8 cellular contexts compared by ENCODE assay signal in the genomic region with DNA sequence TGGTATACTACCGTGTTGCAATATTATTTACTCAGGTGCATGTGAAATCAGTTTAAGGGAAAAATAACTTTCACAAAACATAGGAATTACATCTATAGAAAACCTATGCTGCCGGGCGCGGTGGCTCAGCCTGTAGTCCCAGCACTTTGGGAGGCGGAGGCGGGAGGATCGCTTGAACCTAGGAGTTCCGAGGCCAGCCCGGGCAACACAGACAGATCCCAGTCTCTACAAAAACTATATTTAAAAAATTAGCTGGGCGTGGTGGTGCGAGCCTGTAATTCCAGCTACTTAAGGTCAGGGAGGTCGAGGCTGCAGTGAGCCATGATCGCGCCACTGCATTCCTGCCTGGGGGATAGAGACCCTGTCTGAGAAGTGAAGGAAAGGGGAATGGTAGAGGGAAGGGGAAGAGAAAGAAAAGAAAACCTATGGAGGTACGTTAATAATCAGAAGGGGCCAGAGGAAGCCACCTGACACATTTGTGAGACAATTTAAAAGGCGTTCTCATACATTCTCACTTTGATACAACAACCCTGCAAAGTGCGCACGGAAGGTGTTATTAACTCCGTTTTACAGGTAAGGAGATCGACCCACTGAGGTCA. TPM values are rescaled to one million over a fixed set of nuclear protein-coding genes. Genes with fewer than 3 reads are reported as not detected.
A peak's percentile ranks its signal among the peaks of the same experiment; 100 is the strongest.
DNase-seq lines count a peak whose midpoint lies in the region; ATAC-seq, FAIRE-seq and TF ChIP-seq lines count a peak whose summit lies in the region.

No MANE protein-coding gene starts in this region.

- H3K4me3 Mint-ChIP-seq in activated CD4-positive, alpha-beta T cell treated with anti-CD3 and anti-CD28 coated beads, Interleukin-2, amount 10 ng/mL, durations not matched to agents 24 days and 14 days, result peak overlapping the region; percentile 89

- intact Hi-C loops in activated CD4-positive, alpha-beta T cell treated with anti-CD3 and anti-CD28 coated beads, Interleukin-2, amount 10 ng/mL, durations not matched to agents 24 days and 14 days (cut with micrococcal nuclease), result loop anchor here (1.0 to 5.0 kb wide), 2 partner anchors 10 to 54 kb away; a partner anchor contains a TSS
- intact Hi-C loops in K562 (cut with micrococcal nuclease), result no loop called here
- intact Hi-C loops in HepG2 (cut with micrococcal nuclease; ENCODE audit: unreplicated experiment), result no loop called here
- intact Hi-C loops in tibial artery (cut with DNase I; ENCODE audit: low total_unique reads), result no loop called here

- ATAC-seq in K562 (peak; percentile 23), HepG2 (peak; percentile 8), HG03442 (IDR thresholded peaks at IDR 0.05; ENCODE audit: unreplicated experiment) (no peak)

- H3K4me2 ChIP-seq in K562 (ENCODE audit: insufficient read depth, low read length) (peak overlapping the region; percentile 92), HepG2 (ENCODE audit: low read depth, low read length) (peak overlapping the region; percentile 89)

- peak overlapping the region; percentile 62 for H3K4me3 ChIP-seq in K562
- peak overlapping the region; percentile 66 to 92 (median 84) for H3K4me3 ChIP-seq in HepG2 (replicated peaks in 1 of 3; ENCODE audit: insufficient read depth in 1 of 3, low read depth in 2 of 3, low read length in 3 of 3)
- peak overlapping the region; percentile 76 to 87 for H3K4me3 ChIP-seq in tibial artery

- TF ChIP-seq RAD21 in K562 (CRISPR knock-in tag; conservative IDR thresholded peaks at IDR 0.05 in 1 of 2, IDR thresholded peaks at IDR 0.05 in 1 of 2) (no peak), HepG2 (CRISPR knock-in tag; IDR thresholded peaks at IDR 0.05) (no peak)

- POLR2A ChIA-PET in K562 (lab: Yijun Ruan, JAX) (interaction anchor here (0.7 to 1.0 kb wide), 3 partner anchors 10 to 204 kb away, joined by 3 read pairs; no protein-coding TSS in a partner anchor), HepG2 (lab: Yijun Ruan, JAX) (interaction anchor here (0.6 to 1.9 kb wide), 3 partner anchors 11 to 41 kb away, joined by 3 to 6 read pairs (median 6); a partner anchor contains a TSS)

- CTCF ChIA-PET in K562 (lab: Yijun Ruan, JAX; ENCODE audit: low intra/inter-chr PET ratio) (no interaction called here), HepG2 (lab: Yijun Ruan, JAX; ENCODE audit: low intra/inter-chr PET ratio, low total read pairs) (no interaction called here)

- H3K9me1 ChIP-seq in K562 (ENCODE audit: control insufficient read depth, insufficient read depth, low read length), result no peaks in the 10 kb centered on the region

- H3K9ac ChIP-seq in K562 (ENCODE audit: insufficient read depth in 1 of 2, low read depth in 2 of 2, low read length in 2 of 2) (peak overlapping the region; percentile 77 to 94), HepG2 (ENCODE audit: insufficient read depth, low read depth, low read length) (peak overlapping the region; percentile 80)

- in situ Hi-C loops in K562 (cut with MboI), result no loop called here
- in situ Hi-C loops in HepG2 (cut with HindIII; ENCODE audit: extremely low pct_ligation_motif_present, low pct_unique_long_range_greater_than_20kb), result no loop called here

- BruUV-seq in K562 (replicated peaks; lab: Mats Ljungman, UMichigan) (TSS peak; percentile 87), HepG2 (replicated peaks; lab: Mats Ljungman, UMichigan) (no TSS peak)

- H4K20me1 ChIP-seq in K562 (replicated peaks; ENCODE audit: control insufficient read depth, insufficient read depth, low read length) (no peaks in the 10 kb centered on the region), HepG2 (ENCODE audit: insufficient read depth, low read length) (no peaks in the 10 kb centered on the region)

- H3K9me3 Mint-ChIP-seq in activated CD4-positive, alpha-beta T cell treated with anti-CD3 and anti-CD28 coated beads, Interleukin-2, amount 10 ng/mL, durations not matched to agents 24 days and 14 days, result no peaks in the 10 kb centered on the region

- TF ChIP-seq POLR2A in K562 (conservative IDR thresholded peaks at IDR 0.05) (no peak), HepG2 (IDR thresholded peaks at IDR 0.05; ENCODE audit: insufficient read depth in 1 of 2, low read depth in 2 of 2, low read length in 2 of 2) (no peak)

- peaks cover 0 to 14% of the 10 kb centered on the region in 2 experiments; a peak in 3 of 5 replicates for H3K4me1 ChIP-seq in K562 (replicated peaks in 1 of 2; ENCODE audit: control insufficient read depth in 2 of 2, insufficient read depth in 2 of 2, low read length in 2 of 2)
- H3K4me1 ChIP-seq in HepG2 (ENCODE audit: insufficient read depth, low read length), result peaks cover 43% of the 10 kb centered on the region
- peaks cover 0 to 15% (median 8%) of the 10 kb centered on the region in 4 donors for H3K4me1 ChIP-seq in tibial artery

- peaks cover 19% of the 10 kb centered on the region for H3K36me3 Mint-ChIP-seq in activated CD4-positive, alpha-beta T cell treated with anti-CD3 and anti-CD28 coated beads, Interleukin-2, amount 10 ng/mL, durations not matched to agents 24 days and 14 days (ENCODE audit: low read depth)

- H3K9me3 ChIP-seq in K562 (replicated peaks; ENCODE audit: control insufficient read depth, insufficient read depth, low read depth, low read length) (0 out of 2 replicates have a peak, but pooled peaks cover 3% of the 10 kb centered on the region), HepG2 (ENCODE audit: low read length) (peaks cover 5% of the 10 kb centered on the region; the same call in 1 of the 2 replicates), tibial artery (no peaks in the 10 kb centered on the region)

- H3K4me1 Mint-ChIP-seq in activated CD4-positive, alpha-beta T cell treated with anti-CD3 and anti-CD28 coated beads, Interleukin-2, amount 10 ng/mL, durations not matched to agents 24 days and 14 days, result peaks cover 22% of the 10 kb centered on the region

- FAIRE-seq in K562 (lab: Jason Lieb, UNC), result peak; percentile 83
- peak; percentile 26 for FAIRE-seq in HepG2 (lab: Jason Lieb, UNC)

- WGBS in K562 (ENCODE audit: insufficient coverage, low coverage, missing lambda C conversion rate), result 8% methylated on average over 20 of the region's 20 CpGs
- WGBS in HepG2 (ENCODE audit: low lambda C conversion rate), result 2% methylated on average over 20 of the region's 20 CpGs

- H3K36me3 ChIP-seq in K562 (ENCODE audit: control insufficient read depth, insufficient read depth, low read length) (peaks cover 21% of the 10 kb centered on the region; the same call in 2 of the 3 replicates), HepG2 (replicated peaks in 1 of 2; ENCODE audit: control insufficient read depth in 1 of 2, insufficient read depth in 2 of 2, low read length in 2 of 2) (peaks cover 2 to 13% of the 10 kb centered on the region in 2 experiments; a peak in 3 of 5 replicates), tibial artery (peaks cover 13 to 25% (median 15%) of the 10 kb centered on the region in 3 donors)

- DNase-seq in activated CD4-positive, alpha-beta T cell treated with anti-CD3 and anti-CD28 coated beads, Interleukin-2, amount 10 ng/mL, durations not matched to agents 24 days and 14 days, result no peak
- no peak for DNase-seq in activated CD4-positive, alpha-beta T cell treated with anti-CD3 and anti-CD28 coated beads, Interleukin-2, amount 50 U/mL, for 48 hours
- peak in 2 of 4 experiments; percentile 22 to 52 for DNase-seq in K562 (ENCODE audit: extremely low read depth in 1 of 4, low spot score in 3 of 4)
- no peak for DNase-seq in HepG2 (ENCODE audit: low spot score)
- no peak for DNase-seq in tibial artery
- no peak for DNase-seq in GM19240 (ENCODE audit: insufficient read length, low spot score)
- no peak for DNase-seq in NCI-H187 (lab: John Stamatoyannopoulos, UW)

- H3K27ac Mint-ChIP-seq in activated CD4-positive, alpha-beta T cell treated with anti-CD3 and anti-CD28 coated beads, Interleukin-2, amount 10 ng/mL, durations not matched to agents 24 days and 14 days, result peak overlapping the region; percentile 92

- TF ChIP-seq EP300 in K562 (IDR thresholded peaks at IDR 0.05; ENCODE audit: low read length) (no peak), HepG2 (IDR thresholded peaks at IDR 0.05; ENCODE audit: low read depth in 2 of 2, low read length in 2 of 2) (no peak), HepG2 (CRISPR knock-in tag; IDR thresholded peaks at IDR 0.05; ENCODE audit: borderline replicate concordance) (no peak)

- H3K27me3 ChIP-seq in K562 (ENCODE audit: control insufficient read depth in 2 of 2, insufficient read depth in 2 of 2, low read length in 2 of 2) (no peaks in the 10 kb centered on the region), HepG2 (ENCODE audit: control insufficient read depth in 1 of 2, insufficient read depth in 2 of 2, low read length in 2 of 2) (no peaks in the 10 kb centered on the region; a peak in 1 of 5 replicates), tibial artery (no peaks in the 10 kb centered on the region)

- no peak for TF ChIP-seq CTCF in K562 (IDR thresholded peaks at IDR 0.05 in 2 of 3, conservative IDR thresholded peaks at IDR 0.05 in 1 of 3; ENCODE audit: insufficient read depth in 2 of 3, low read depth in 1 of 3, low read length in 3 of 3)
- no peak for TF ChIP-seq CTCF in HepG2 (CRISPR knock-in tag; IDR thresholded peaks at IDR 0.05)
- TF ChIP-seq CTCF in tibial artery (IDR thresholded peaks at IDR 0.05), result no peak

- H2AFZ ChIP-seq in K562 (ENCODE audit: low read depth, low read length), result peak overlapping the region; percentile 97
- H2AFZ ChIP-seq in HepG2 (ENCODE audit: low read length), result no peak overlapping the region

- H3K79me2 ChIP-seq in K562 (ENCODE audit: control insufficient read depth, insufficient read depth, low read length), result peaks cover 18% of the 10 kb centered on the region; the same call in 2 of the 3 replicates
- H3K79me2 ChIP-seq in HepG2 (ENCODE audit: insufficient read depth, low read length), result peaks cover 16% of the 10 kb centered on the region

- H3K27ac ChIP-seq in K562 (ENCODE audit: extremely low read depth, low read depth, low read length) (peak overlapping the region; percentile 74), HepG2 (ENCODE audit: extremely low read length, insufficient read depth, low read length) (peak overlapping the region; percentile 72), tibial artery (peak overlapping the region; percentile 82 to 88)

- H3K27me3 Mint-ChIP-seq in activated CD4-positive, alpha-beta T cell treated with anti-CD3 and anti-CD28 coated beads, Interleukin-2, amount 10 ng/mL, durations not matched to agents 24 days and 14 days, result peaks cover 11% of the 10 kb centered on the region

RNA-seq across cellular contexts. Expression of a gene that starts 0.5 kb away (rescaled TPM):
- 14.7 and 18.7 TPM in 2 replicates for total RNA-seq in activated CD4-positive, alpha-beta T cell treated with anti-CD3 and anti-CD28 coated beads, Interleukin-2, amount 10 ng/mL, durations not matched to agents 24 days and 14 days
- total RNA-seq in K562 (2011; cell fraction: chromatin; rRNA removed; ENCODE audit: low replicate concordance), result 31.6 and 73.3 TPM in 2 replicates
- total RNA-seq in K562 (2011; cell fraction: nucleolus; rRNA removed), result 19.7 and 20.0 TPM in 2 replicates
- 36.1 and 40.1 TPM in 2 replicates for total RNA-seq in K562 (2011; cell fraction: nucleoplasm; rRNA removed)
- total RNA-seq in K562 (2014; rRNA removed) (13.8 and 14.2 TPM in 2 replicates), K562 (2014; rRNA removed; fragmentation: Illumina TruSeq; extraction: Trizol) (15.7 and 19.8 TPM in 2 replicates), K562 (2015; rRNA removed; fragmentation: Illumina TruSeq; extraction: Trizol) (16.6 and 16.9 TPM in 2 replicates), K562 (2021) (10.6 and 11.9 TPM in 2 replicates), HepG2 (2016; rRNA removed; fragmentation: Illumina TruSeq; extraction: Trizol) (13.8 and 20.9 TPM in 2 replicates)
- polyA plus RNA-seq in K562 (2011; rRNA removed) (7.3 and 10.6 TPM in 2 replicates), K562 (2014; fragmentation: Illumina TruSeq; extraction: Trizol) (13.8 and 14.4 TPM in 2 replicates), K562 (2014; fragmentation: Nextera tagmentation; extraction: Ambion mirVana) (1 to 10 TPM; 4.4 to 6.6 TPM), K562 (2014; rRNA removed) (8.5 and 11.1 TPM in 2 replicates), HepG2 (2011; rRNA removed) (14.2 and 19.9 TPM in 2 replicates)
- polyA plus RNA-seq in K562 (2011; cell fraction: cytosol; rRNA removed), result 4.7 and 7.6 TPM in 2 replicates
- polyA plus RNA-seq in K562 (2011; cell fraction: nucleus; rRNA removed), result 9.2 and 11.6 TPM in 2 replicates
- polyA plus RNA-seq in K562 (2012), result 7.0 and 9.6 TPM in 2 replicates
- polyA minus RNA-seq in K562 (2011; rRNA and poly(A)+ RNA removed), result 12.9 and 17.0 TPM in 2 replicates
- 3.0 and 3.4 TPM in 2 replicates for polyA minus RNA-seq in K562 (2011; cell fraction: cytosol; rRNA and poly(A)+ RNA removed)
- 11.6 and 12.4 TPM in 2 replicates for polyA minus RNA-seq in K562 (2011; cell fraction: nucleus; rRNA and poly(A)+ RNA removed)
- 11.1 and 14.4 TPM in 2 replicates for total RNA-seq in HepG2 (2016; cell fraction: cytosol; rRNA removed; fragmentation: Illumina TruSeq; extraction: Trizol; ENCODE audit: low read depth)
- total RNA-seq in HepG2 (2016; cell fraction: insoluble cytoplasmic fraction; rRNA removed; fragmentation: Illumina TruSeq; extraction: Trizol), result 11.8 and 20.8 TPM in 2 replicates
- total RNA-seq in HepG2 (2016; cell fraction: membrane; rRNA removed; fragmentation: Illumina TruSeq; extraction: Trizol), result 18.6 and 19.3 TPM in 2 replicates
- total RNA-seq in HepG2 (2016; cell fraction: nucleus; rRNA removed; fragmentation: Illumina TruSeq; extraction: Trizol), result 29.9 and 33.1 TPM in 2 replicates
- 8.3 and 17.6 TPM in 2 replicates for polyA plus RNA-seq in HepG2 (2011; cell fraction: cytosol; rRNA removed)
- polyA plus RNA-seq in HepG2 (2011; cell fraction: nucleus; rRNA removed), result 18.9 and 27.0 TPM in 2 replicates
- polyA plus RNA-seq in HepG2 (2012), result 35.0 and 42.0 TPM in 2 replicates
- 8.6 and 8.9 TPM in 2 replicates for polyA plus RNA-seq in HepG2 (2016; cell fraction: cytosol; fragmentation: Illumina TruSeq; extraction: Trizol; ENCODE audit: low read depth)
- 9.6 and 10.8 TPM in 2 replicates for polyA plus RNA-seq in HepG2 (2016; cell fraction: insoluble cytoplasmic fraction; fragmentation: Illumina TruSeq; extraction: Trizol; ENCODE audit: low read depth)
- 14.0 and 15.4 TPM in 2 replicates for polyA plus RNA-seq in HepG2 (2016; cell fraction: membrane; fragmentation: Illumina TruSeq; extraction: Trizol; ENCODE audit: low read depth)
- polyA plus RNA-seq in HepG2 (2016; cell fraction: nucleus; fragmentation: Illumina TruSeq; extraction: Trizol; ENCODE audit: insufficient read depth, low read depth), result 26.7 and 27.5 TPM in 2 replicates
- 9.4 and 12.1 TPM in 2 replicates for polyA minus RNA-seq in HepG2 (2011; rRNA and poly(A)+ RNA removed; ENCODE audit: low replicate concordance)
- 4.8 and 9.0 TPM in 2 replicates for polyA minus RNA-seq in HepG2 (2011; cell fraction: cytosol; rRNA and poly(A)+ RNA removed)
- 50.1 and 63.3 TPM in 2 replicates for polyA minus RNA-seq in HepG2 (2011; cell fraction: nucleus; rRNA and poly(A)+ RNA removed)

RNA-seq across cellular contexts. Expression of a gene that starts 27.1 kb away (rescaled TPM):
- total RNA-seq in activated CD4-positive, alpha-beta T cell treated with anti-CD3 and anti-CD28 coated beads, Interleukin-2, amount 10 ng/mL, durations not matched to agents 24 days and 14 days, result 31.6 and 34.3 TPM in 2 replicates
- total RNA-seq in K562 (2011; cell fraction: chromatin; rRNA removed; ENCODE audit: low replicate concordance), result 44.9 and 175 TPM in 2 replicates
- total RNA-seq in K562 (2011; cell fraction: nucleolus; rRNA removed), result 23.3 and 24.9 TPM in 2 replicates
- 47.1 and 58.6 TPM in 2 replicates for total RNA-seq in K562 (2011; cell fraction: nucleoplasm; rRNA removed)
- 15.3 and 20.9 TPM in 2 replicates for total RNA-seq in K562 (2014; rRNA removed)
- total RNA-seq in K562 (2014; rRNA removed; fragmentation: Illumina TruSeq; extraction: Trizol), result 30.7 and 32.8 TPM in 2 replicates
- 23.6 and 28.6 TPM in 2 replicates for total RNA-seq in K562 (2015; rRNA removed; fragmentation: Illumina TruSeq; extraction: Trizol)
- 21.2 and 24.0 TPM in 2 replicates for total RNA-seq in K562 (2021)
- polyA plus RNA-seq in K562 (2011; rRNA removed), result 10.6 and 15.7 TPM in 2 replicates
- polyA plus RNA-seq in K562 (2011; cell fraction: cytosol; rRNA removed), result 2.7 and 4.1 TPM in 2 replicates
- polyA plus RNA-seq in K562 (2011; cell fraction: nucleus; rRNA removed), result 11.4 and 13.6 TPM in 2 replicates
- polyA plus RNA-seq in K562 (2012), result 7.8 and 9.5 TPM in 2 replicates
- 10.8 and 14.2 TPM in 2 replicates for polyA plus RNA-seq in K562 (2014; fragmentation: Illumina TruSeq; extraction: Trizol)
- polyA plus RNA-seq in K562 (2014; fragmentation: Nextera tagmentation; extraction: Ambion mirVana), result 1 to 10 TPM; 5.8 to 7.1 TPM
- 10.8 and 11.6 TPM in 2 replicates for polyA plus RNA-seq in K562 (2014; rRNA removed)
- polyA minus RNA-seq in K562 (2011; rRNA and poly(A)+ RNA removed), result 39.0 and 48.8 TPM in 2 replicates
- polyA minus RNA-seq in K562 (2011; cell fraction: cytosol; rRNA and poly(A)+ RNA removed), result 16.3 and 21.1 TPM in 2 replicates
- polyA minus RNA-seq in K562 (2011; cell fraction: nucleus; rRNA and poly(A)+ RNA removed), result 47.7 and 61.1 TPM in 2 replicates
- total RNA-seq in HepG2 (2016; rRNA removed; fragmentation: Illumina TruSeq; extraction: Trizol), result 18.0 and 21.7 TPM in 2 replicates
- 9.3 and 9.4 TPM in 2 replicates for total RNA-seq in HepG2 (2016; cell fraction: cytosol; rRNA removed; fragmentation: Illumina TruSeq; extraction: Trizol; ENCODE audit: low read depth)
- total RNA-seq in HepG2 (2016; cell fraction: insoluble cytoplasmic fraction; rRNA removed; fragmentation: Illumina TruSeq; extraction: Trizol), result 17.5 and 18.2 TPM in 2 replicates
- total RNA-seq in HepG2 (2016; cell fraction: membrane; rRNA removed; fragmentation: Illumina TruSeq; extraction: Trizol), result 4.4 and 5.0 TPM in 2 replicates
- total RNA-seq in HepG2 (2016; cell fraction: nucleus; rRNA removed; fragmentation: Illumina TruSeq; extraction: Trizol), result 32.7 and 33.5 TPM in 2 replicates
- polyA plus RNA-seq in HepG2 (2011; rRNA removed), result 6.4 and 7.2 TPM in 2 replicates
- 2.6 and 4.7 TPM in 2 replicates for polyA plus RNA-seq in HepG2 (2011; cell fraction: cytosol; rRNA removed)
- 7.8 and 8.8 TPM in 2 replicates for polyA plus RNA-seq in HepG2 (2011; cell fraction: nucleus; rRNA removed)
- polyA plus RNA-seq in HepG2 (2012), result 9.7 and 11.8 TPM in 2 replicates
- 0.95 and 1.2 TPM in 2 replicates for polyA plus RNA-seq in HepG2 (2016; cell fraction: cytosol; fragmentation: Illumina TruSeq; extraction: Trizol; ENCODE audit: low read depth)
- 6.2 and 7.4 TPM in 2 replicates for polyA plus RNA-seq in HepG2 (2016; cell fraction: insoluble cytoplasmic fraction; fragmentation: Illumina TruSeq; extraction: Trizol; ENCODE audit: low read depth)
- polyA plus RNA-seq in HepG2 (2016; cell fraction: membrane; fragmentation: Illumina TruSeq; extraction: Trizol; ENCODE audit: low read depth), result 0.58 and 1.1 TPM in 2 replicates
- polyA plus RNA-seq in HepG2 (2016; cell fraction: nucleus; fragmentation: Illumina TruSeq; extraction: Trizol; ENCODE audit: insufficient read depth, low read depth), result 11.8 and 15.4 TPM in 2 replicates
- polyA minus RNA-seq in HepG2 (2011; rRNA and poly(A)+ RNA removed; ENCODE audit: low replicate concordance), result 14.1 and 20.9 TPM in 2 replicates
- 11.9 and 12.7 TPM in 2 replicates for polyA minus RNA-seq in HepG2 (2011; cell fraction: cytosol; rRNA and poly(A)+ RNA removed)
- polyA minus RNA-seq in HepG2 (2011; cell fraction: nucleus; rRNA and poly(A)+ RNA removed), result 68.1 and 101 TPM in 2 replicates

RNA-seq across cellular contexts. Expression of a gene that starts 52.3 kb away (rescaled TPM):
- total RNA-seq in activated CD4-positive, alpha-beta T cell treated with anti-CD3 and anti-CD28 coated beads, Interleukin-2, amount 10 ng/mL, durations not matched to agents 24 days and 14 days, result 49.2 and 54.1 TPM in 2 replicates
- total RNA-seq in K562 (2011; cell fraction: chromatin; rRNA removed; ENCODE audit: low replicate concordance), result 56.2 and 80.6 TPM in 2 replicates
- total RNA-seq in K562 (2011; cell fraction: nucleolus; rRNA removed), result 40.4 and 46.3 TPM in 2 replicates
- total RNA-seq in K562 (2011; cell fraction: nucleoplasm; rRNA removed), result 55.0 and 77.6 TPM in 2 replicates
- 50.0 and 55.5 TPM in 2 replicates for total RNA-seq in K562 (2014; rRNA removed)
- total RNA-seq in K562 (2014; rRNA removed; fragmentation: Illumina TruSeq; extraction: Trizol), result 67.6 and 71.9 TPM in 2 replicates
- 47.9 and 49.5 TPM in 2 replicates for total RNA-seq in K562 (2015; rRNA removed; fragmentation: Illumina TruSeq; extraction: Trizol)
- 47.9 and 49.1 TPM in 2 replicates for total RNA-seq in K562 (2021)
- polyA plus RNA-seq in K562 (2011; rRNA removed), result 98.3 and 111 TPM in 2 replicates
- 86.8 and 107 TPM in 2 replicates for polyA plus RNA-seq in K562 (2011; cell fraction: cytosol; rRNA removed)
- 58.5 and 72.4 TPM in 2 replicates for polyA plus RNA-seq in K562 (2011; cell fraction: nucleus; rRNA removed)
- polyA plus RNA-seq in K562 (2012), result 50.4 and 99.8 TPM in 2 replicates
- 57.7 and 59.9 TPM in 2 replicates for polyA plus RNA-seq in K562 (2014; fragmentation: Illumina TruSeq; extraction: Trizol)
- 10 to 100 TPM; 37.0 to 44.7 TPM for polyA plus RNA-seq in K562 (2014; fragmentation: Nextera tagmentation; extraction: Ambion mirVana)
- 65.4 and 72.0 TPM in 2 replicates for polyA plus RNA-seq in K562 (2014; rRNA removed)
- 61.5 and 64.1 TPM in 2 replicates for polyA minus RNA-seq in K562 (2011; rRNA and poly(A)+ RNA removed)
- polyA minus RNA-seq in K562 (2011; cell fraction: cytosol; rRNA and poly(A)+ RNA removed), result 18.9 and 22.9 TPM in 2 replicates
- 33.1 and 51.0 TPM in 2 replicates for polyA minus RNA-seq in K562 (2011; cell fraction: nucleus; rRNA and poly(A)+ RNA removed)
- 24.8 and 33.1 TPM in 2 replicates for total RNA-seq in HepG2 (2016; rRNA removed; fragmentation: Illumina TruSeq; extraction: Trizol)
- total RNA-seq in HepG2 (2016; cell fraction: cytosol; rRNA removed; fragmentation: Illumina TruSeq; extraction: Trizol; ENCODE audit: low read depth), result 5.3 and 5.7 TPM in 2 replicates
- 23.1 and 35.5 TPM in 2 replicates for total RNA-seq in HepG2 (2016; cell fraction: insoluble cytoplasmic fraction; rRNA removed; fragmentation: Illumina TruSeq; extraction: Trizol)
- 11.3 and 11.4 TPM in 2 replicates for total RNA-seq in HepG2 (2016; cell fraction: membrane; rRNA removed; fragmentation: Illumina TruSeq; extraction: Trizol)
- 14.3 and 16.4 TPM in 2 replicates for total RNA-seq in HepG2 (2016; cell fraction: nucleus; rRNA removed; fragmentation: Illumina TruSeq; extraction: Trizol)
- 35.9 and 42.3 TPM in 2 replicates for polyA plus RNA-seq in HepG2 (2011; rRNA removed)
- polyA plus RNA-seq in HepG2 (2011; cell fraction: cytosol; rRNA removed), result 35.3 and 35.4 TPM in 2 replicates
- 31.8 and 37.6 TPM in 2 replicates for polyA plus RNA-seq in HepG2 (2011; cell fraction: nucleus; rRNA removed)
- 23.1 and 31.6 TPM in 2 replicates for polyA plus RNA-seq in HepG2 (2012)
- 5.0 and 5.3 TPM in 2 replicates for polyA plus RNA-seq in HepG2 (2016; cell fraction: cytosol; fragmentation: Illumina TruSeq; extraction: Trizol; ENCODE audit: low read depth)
- 31.6 and 34.7 TPM in 2 replicates for polyA plus RNA-seq in HepG2 (2016; cell fraction: insoluble cytoplasmic fraction; fragmentation: Illumina TruSeq; extraction: Trizol; ENCODE audit: low read depth)
- 7.8 and 9.0 TPM in 2 replicates for polyA plus RNA-seq in HepG2 (2016; cell fraction: membrane; fragmentation: Illumina TruSeq; extraction: Trizol; ENCODE audit: low read depth)
- 16.2 and 18.0 TPM in 2 replicates for polyA plus RNA-seq in HepG2 (2016; cell fraction: nucleus; fragmentation: Illumina TruSeq; extraction: Trizol; ENCODE audit: insufficient read depth, low read depth)
- 25.9 and 41.1 TPM in 2 replicates for polyA minus RNA-seq in HepG2 (2011; rRNA and poly(A)+ RNA removed; ENCODE audit: low replicate concordance)
- 13.3 and 14.3 TPM in 2 replicates for polyA minus RNA-seq in HepG2 (2011; cell fraction: cytosol; rRNA and poly(A)+ RNA removed)
- polyA minus RNA-seq in HepG2 (2011; cell fraction: nucleus; rRNA and poly(A)+ RNA removed), result 40.0 and 46.0 TPM in 2 replicates
